8 cellular contexts compared by ENCODE assay signal in genomic region chr16:27318399-27319256, GRCh38. TPM values are rescaled to one million over a fixed set of nuclear protein-coding genes. Genes with fewer than 3 reads are reported as not detected.
DNase-seq lines count a peak whose midpoint lies in the region; ATAC-seq and TF ChIP-seq lines count a peak whose summit lies in the region.

No MANE protein-coding gene starts in this region.

- H3K9me3 ChIP-seq in Peyer's patch (no peaks in the 10 kb centered on the region), HAP-1 (no peaks in the 10 kb centered on the region)

- H3K4me1 ChIP-seq in Peyer's patch (peaks cover 0 to 82% (median 9%) of the 10 kb centered on the region in 4 donors), HAP-1 (peaks cover 3% of the 10 kb centered on the region; the same call in 1 of the 2 replicates)

- peaks cover 72 to 75% of the 10 kb centered on the region in 2 donors for H3K36me3 Mint-ChIP-seq in activated naive CD4-positive, alpha-beta T cell treated with anti-CD3 and anti-CD28 coated beads, Interleukin-2, amount 50 U/mL, for 72 hours

- in situ Hi-C loops in HAP-1 (cut with MboI; ENCODE audit: low sequenced_read_pairs) = no loop called here

- intact Hi-C loops in left colon (cut with DNase I, micrococcal nuclease) = loop anchor here in 1 of 2 donors (10.0 kb wide), 1 partner anchor 54 kb away; the partner anchor contains the start of gene NSMCE1

- TF ChIP-seq CTCF in GM12865 (IDR thresholded peaks at IDR 0.05; ENCODE audit: insufficient read depth, low read depth, low read length, missing control alignments) = no peak
- no peak for TF ChIP-seq CTCF in Peyer's patch (IDR thresholded peaks at IDR 0.05)

- no peak overlapping the region; the same call in 1 of the 2 replicates for H3K4me3 ChIP-seq in GM12865 (ENCODE audit: low read depth, low read length)
- H3K4me3 ChIP-seq in Peyer's patch = peak overlapping the region in 3 of 4 donors; percentile 8 to 24 (median 23)
- no peak overlapping the region for H3K4me3 ChIP-seq in HAP-1

- H3K27me3 ChIP-seq in Peyer's patch (no peaks in the 10 kb centered on the region), HAP-1 (ENCODE audit: low read depth) (no peaks in the 10 kb centered on the region)

- H3K36me3 ChIP-seq in Peyer's patch (no peaks in the 10 kb centered on the region), HAP-1 (replicated peaks) (no peaks in the 10 kb centered on the region)

- peak overlapping the region; percentile 11 to 97 (median 82) for H3K27ac ChIP-seq in Peyer's patch

- no peaks in the 10 kb centered on the region for H3K9me3 Mint-ChIP-seq in activated naive CD4-positive, alpha-beta T cell treated with anti-CD3 and anti-CD28 coated beads, Interleukin-2, amount 50 U/mL, for 72 hours

- TF ChIP-seq POLR2A in Peyer's patch (IDR thresholded peaks at IDR 0.05) = no peak

- peak; percentile 60 to 81 for ATAC-seq in activated naive CD4-positive, alpha-beta T cell treated with anti-CD3 and anti-CD28 coated beads, Interleukin-2, amount 50 U/mL, for 72 hours
- no peak for ATAC-seq in left colon

- DNase-seq in GM12865 (ENCODE audit: low read depth) (peak; percentile 75), Peyer's patch (peak in 2 of 3 donors; percentile 30 to 65), left colon (peak; percentile 44 to 50), globus pallidus (ENCODE audit: low spot score) (no peak), NCI-H1092 treated with DMSO at 0.1 percent for 48 hours (lab: John Stamatoyannopoulos, UW) (no peak), HAP-1 (ENCODE audit: low spot score in 2 of 2) (no peak)
- peak; percentile 63 to 79 for DNase-seq in activated naive CD4-positive, alpha-beta T cell treated with anti-CD3 and anti-CD28 coated beads, Interleukin-2, amount 50 U/mL, for 72 hours (ENCODE audit: low spot score in 2 of 2)
- DNase-seq in stimulated activated CD4-positive, alpha-beta T cell treated with anti-CD3 and anti-CD28 coated beads, TNF-alpha, amount 100 ng/mL, for 4 hours (ENCODE audit: low read depth in 3 of 3) = peak in 2 of 3 experiments; percentile 37 to 43

- peak overlapping the region; percentile 97 to 98 for H3K27ac Mint-ChIP-seq in activated naive CD4-positive, alpha-beta T cell treated with anti-CD3 and anti-CD28 coated beads, Interleukin-2, amount 50 U/mL, for 72 hours

RNA-seq across cellular contexts. Expression of gene IL4R, which starts 4.9 kb away (rescaled TPM):
- total RNA-seq in Peyer's patch (100 to 1,000 TPM in 1 of 4 donors, 10 to 100 TPM in 3; 32.2 to 104 (median 71.9) TPM), left colon (100 to 1,000 TPM; 118 to 140 TPM)
- 100 to 1,000 TPM; 166 to 218 TPM for total RNA-seq in activated naive CD4-positive, alpha-beta T cell treated with anti-CD3 and anti-CD28 coated beads, Interleukin-2, amount 50 U/mL, for 72 hours

RNA-seq across cellular contexts. Expression of gene NSMCE1, which starts 50.1 kb away (rescaled TPM):
- total RNA-seq in Peyer's patch (10 to 100 TPM; 20.9 to 41.3 (median 30.6) TPM), left colon (10 to 100 TPM; 44.4 to 44.7 TPM)
- total RNA-seq in activated naive CD4-positive, alpha-beta T cell treated with anti-CD3 and anti-CD28 coated beads, Interleukin-2, amount 50 U/mL, for 72 hours = 100 to 1,000 TPM; 106 to 132 TPM

Comparison
In these comparisons a context has a peak if more than half of its experiments do, and no peak if none do; other contexts are left out.
1. DNase-seq: peak in GM12865 (single experiment), Peyer's patch (2 of 3), activated naive CD4-positive, alpha-beta T cell treated with anti-CD3 and anti-CD28 coated beads, Interleukin-2, amount 50 U/mL, for 72 hours (2 of 2), left colon (2 of 2) and stimulated activated CD4-positive, alpha-beta T cell treated with anti-CD3 and anti-CD28 coated beads, TNF-alpha, amount 100 ng/mL, for 4 hours (2 of 3); none in globus pallidus (single experiment), NCI-H1092 treated with DMSO at 0.1 percent for 48 hours (single experiment) and HAP-1 (0 of 2).
2. H3K4me3 ChIP-seq: peak in Peyer's patch (3 of 4); none in GM12865 (single experiment) and HAP-1 (single experiment).